15 cellular contexts compared by ENCODE assay signal in the genomic region with DNA sequence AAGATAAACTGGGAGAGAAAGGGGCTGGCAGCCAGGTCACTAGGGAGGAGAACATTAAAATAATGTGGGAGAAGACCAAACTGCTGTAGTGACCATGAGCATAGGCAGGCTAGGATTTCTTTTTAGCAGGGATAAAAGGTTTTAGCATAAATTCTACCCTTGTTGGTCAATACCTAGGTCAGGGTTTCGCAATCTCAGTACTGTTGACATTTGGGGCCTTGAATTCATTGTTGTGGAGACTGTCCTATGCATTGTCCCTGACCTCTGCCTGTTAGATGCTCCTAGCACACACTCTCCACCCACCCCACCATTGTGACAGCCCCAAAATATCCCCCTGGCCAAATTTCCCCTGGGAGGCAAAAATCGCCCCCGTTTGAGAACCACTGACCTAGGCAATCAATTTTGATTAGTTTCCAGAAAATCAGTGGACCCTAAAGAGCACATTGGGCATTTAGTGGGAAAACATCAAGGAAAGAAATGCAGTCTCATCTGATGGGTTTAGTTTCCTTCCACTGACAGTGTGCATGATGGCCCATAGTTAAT.
"Had no signal": no experiment of that assay in that cellular context is flagged by ENCODE, and none has a peak within 500 bp of the region (broad histone marks: within the 10 kb centered on the region; RNA-seq: fewer than 3 reads in every experiment).

No MANE protein-coding gene starts in this region.

- H3K27ac ChIP-seq: gastrocnemius medialis, right atrium auricular region, transverse colon had no signal

- H3K9me3 Mint-ChIP-seq: activated naive CD8-positive, alpha-beta T cell treated with anti-CD3 and anti-CD28 coated beads, Interleukin-2, amount 10 ng/mL, durations not matched to agents 7 days and 5 days; memory B cell; stimulated activated effector memory CD8-positive, alpha-beta T cell treated with anti-CD3 and anti-CD28 coated beads, Interleukin-12 subunit alpha, Interleukin-12 subunit beta, amount 100 ng/mL, for 72 hours; T-helper 2 cell treated with Interferon-gamma antibody and Interleukin-4, amounts not matched to agents 5 μg/mL and 100 μg/mL, for 36 hours had no signal

- H3K4me1 Mint-ChIP-seq: activated CD8-positive, alpha-beta memory T cell treated with anti-CD3 and anti-CD28 coated beads, Interleukin-2, amount 10 ng/mL, durations not matched to agents 7 days and 5 days; activated naive CD8-positive, alpha-beta T cell treated with anti-CD3 and anti-CD28 coated beads, Interleukin-2, amount 10 ng/mL, durations not matched to agents 7 days and 5 days; memory B cell; stimulated activated effector memory CD8-positive, alpha-beta T cell treated with anti-CD3 and anti-CD28 coated beads, Interleukin-12 subunit alpha, Interleukin-12 subunit beta, amount 100 ng/mL, for 72 hours had no signal

- H3K36me3 ChIP-seq: gastrocnemius medialis, right atrium auricular region, transverse colon had no signal

- H3K4me3 ChIP-seq: gastrocnemius medialis, right atrium auricular region, transverse colon had no signal

- DNase-seq: activated CD4-positive, alpha-beta T cell treated with anti-CD3 and anti-CD28 coated beads for 1 hour; activated CD4-positive, alpha-beta T cell treated with anti-CD3 and anti-CD28 coated beads, Interleukin-2, amount 50 U/mL, for 48 hours; activated CD8-positive, alpha-beta memory T cell treated with anti-CD3 and anti-CD28 coated beads, Interleukin-2, amount 10 ng/mL, durations not matched to agents 7 days and 5 days; activated gamma-delta T cell; activated naive CD8-positive, alpha-beta T cell treated with anti-CD3 and anti-CD28 coated beads, Interleukin-2, amount 10 ng/mL, durations not matched to agents 7 days and 5 days; activated T-cell treated with anti-CD3 and anti-CD28 coated beads, Interleukin-2, amount 50 U/mL, for 48 hours; anterior cingulate cortex; gastrocnemius medialis; islet precursor cell; small intestine; transverse colon had no signal

- H3K27me3 Mint-ChIP-seq: activated CD8-positive, alpha-beta memory T cell treated with anti-CD3 and anti-CD28 coated beads, Interleukin-2, amount 10 ng/mL, durations not matched to agents 7 days and 5 days; activated naive CD8-positive, alpha-beta T cell treated with anti-CD3 and anti-CD28 coated beads, Interleukin-2, amount 10 ng/mL, durations not matched to agents 7 days and 5 days; memory B cell had no signal

- H3K9me3 ChIP-seq: gastrocnemius medialis, right atrium auricular region, transverse colon had no signal

- H3K27me3 ChIP-seq: gastrocnemius medialis, right atrium auricular region, transverse colon had no signal

- H3K27ac Mint-ChIP-seq: activated CD8-positive, alpha-beta memory T cell treated with anti-CD3 and anti-CD28 coated beads, Interleukin-2, amount 10 ng/mL, durations not matched to agents 7 days and 5 days; activated naive CD8-positive, alpha-beta T cell treated with anti-CD3 and anti-CD28 coated beads, Interleukin-2, amount 10 ng/mL, durations not matched to agents 7 days and 5 days; memory B cell; stimulated activated effector memory CD8-positive, alpha-beta T cell treated with anti-CD3 and anti-CD28 coated beads, Interleukin-12 subunit alpha, Interleukin-12 subunit beta, amount 100 ng/mL, for 72 hours; T-helper 2 cell treated with Interferon-gamma antibody and Interleukin-4, amounts not matched to agents 5 μg/mL and 100 μg/mL, for 36 hours had no signal

- H3K36me3 Mint-ChIP-seq: activated CD8-positive, alpha-beta memory T cell treated with anti-CD3 and anti-CD28 coated beads, Interleukin-2, amount 10 ng/mL, durations not matched to agents 7 days and 5 days; activated naive CD8-positive, alpha-beta T cell treated with anti-CD3 and anti-CD28 coated beads, Interleukin-2, amount 10 ng/mL, durations not matched to agents 7 days and 5 days; memory B cell; stimulated activated effector memory CD8-positive, alpha-beta T cell treated with anti-CD3 and anti-CD28 coated beads, Interleukin-12 subunit alpha, Interleukin-12 subunit beta, amount 100 ng/mL, for 72 hours had no signal

- H3K4me3 Mint-ChIP-seq: activated CD8-positive, alpha-beta memory T cell treated with anti-CD3 and anti-CD28 coated beads, Interleukin-2, amount 10 ng/mL, durations not matched to agents 7 days and 5 days; activated naive CD8-positive, alpha-beta T cell treated with anti-CD3 and anti-CD28 coated beads, Interleukin-2, amount 10 ng/mL, durations not matched to agents 7 days and 5 days; memory B cell; stimulated activated effector memory CD8-positive, alpha-beta T cell treated with anti-CD3 and anti-CD28 coated beads, Interleukin-12 subunit alpha, Interleukin-12 subunit beta, amount 100 ng/mL, for 72 hours; T-helper 2 cell treated with Interferon-gamma antibody and Interleukin-4, amounts not matched to agents 5 μg/mL and 100 μg/mL, for 36 hours had no signal
